31 cellular contexts compared by ENCODE assay signal in the genomic region with DNA sequence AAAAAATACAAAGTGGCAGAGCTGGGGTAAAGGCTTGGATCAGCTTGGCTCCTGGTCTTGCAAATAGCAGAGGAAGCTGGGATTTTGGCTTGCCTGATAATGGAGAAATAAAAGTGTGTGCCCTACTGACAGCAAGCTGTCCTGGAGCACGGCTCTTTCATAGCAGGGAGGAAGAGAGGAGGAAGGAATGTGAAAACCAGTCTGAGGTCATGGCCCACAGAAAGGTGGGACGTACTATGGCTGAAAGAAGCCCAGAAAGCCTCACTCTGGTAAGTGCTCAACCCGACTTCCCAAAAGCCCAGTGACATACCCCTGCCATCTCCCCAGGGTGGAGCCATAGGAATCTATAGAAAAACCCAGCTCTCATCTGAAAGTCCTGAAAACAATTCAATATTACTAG.
DNase-seq lines count a peak whose midpoint lies in the region; ATAC-seq, FAIRE-seq and TF ChIP-seq lines count a peak whose summit lies in the region.
"Had no signal": no experiment of that assay in that cellular context is flagged by ENCODE, and none has a peak within 500 bp of the region (broad histone marks: within the 10 kb centered on the region; RNA-seq: fewer than 3 reads in every experiment).

No MANE protein-coding gene starts in this region.

- no peak for TF ChIP-seq CTCF in nephron progenitor cell (IDR thresholded peaks at IDR 0.05)

- H3K9me3 ChIP-seq in SJCRH30 (replicated peaks), result no peaks in the 10 kb centered on the region
- H3K9me3 ChIP-seq: heart right ventricle, lower lobe of right lung, mucosa of descending colon, right lobe of liver, tibial artery had no signal

- peaks cover 9% of the 10 kb centered on the region; the same call in 1 of the 2 replicates for H3K4me1 ChIP-seq in SJCRH30
- H3K4me1 ChIP-seq: right lobe of liver had no signal

- no peaks in the 10 kb centered on the region for H3K36me3 ChIP-seq in SJCRH30
- H3K36me3 ChIP-seq: heart right ventricle, lower lobe of right lung, right lobe of liver, tibial artery had no signal

- FAIRE-seq in RCC 7860 (lab: Jason Lieb, UNC), result no peak
- FAIRE-seq: TTC549 had no signal

- H3K27me3 ChIP-seq in SJCRH30, result peaks cover 7% of the 10 kb centered on the region
- H3K27me3 ChIP-seq: foreskin keratinocyte, heart right ventricle, right lobe of liver, tibial artery had no signal

- peaks cover 4% of the 10 kb centered on the region for H3K27me3 Mint-ChIP-seq in nephron progenitor cell (ENCODE audit: low read depth, poor library complexity)
- peaks cover 3% of the 10 kb centered on the region for H3K27me3 Mint-ChIP-seq in activated T-helper 1 cell treated with anti-CD3 and anti-CD28 coated beads, Interleukin-12 subunit alpha, Interleukin-12 subunit beta, Interleukin-2, Interleukin-4 antibody, amounts not matched to agents 30 ng/mL and 10 ng/mL and 1 ng/mL, durations not matched to agents 14 hours and 24 hours and 36 hours (ENCODE audit: insufficient read depth)
- H3K27me3 Mint-ChIP-seq: activated naive CD8-positive, alpha-beta T cell treated with anti-CD3 and anti-CD28 coated beads, Interleukin-2, amount 50 U/mL, for 24 hours; IgD-negative memory B cell had no signal

- H3K4me1 Mint-ChIP-seq in nephron progenitor cell, result peaks cover 9% of the 10 kb centered on the region
- no peaks in the 10 kb centered on the region for H3K4me1 Mint-ChIP-seq in activated T-helper 1 cell treated with anti-CD3 and anti-CD28 coated beads, Interleukin-12 subunit alpha, Interleukin-12 subunit beta, Interleukin-2, Interleukin-4 antibody, amounts not matched to agents 30 ng/mL and 10 ng/mL and 1 ng/mL, durations not matched to agents 14 hours and 24 hours and 36 hours (ENCODE audit: low read depth)
- H3K4me1 Mint-ChIP-seq: activated CD8-positive, alpha-beta memory T cell treated with anti-CD3 and anti-CD28 coated beads, Interleukin-2, amount 10 ng/mL, durations not matched to agents 7 days and 5 days; activated naive CD8-positive, alpha-beta T cell treated with anti-CD3 and anti-CD28 coated beads, Interleukin-2, amount 50 U/mL, for 24 hours; IgD-negative memory B cell had no signal

- no peaks in the 10 kb centered on the region for H3K36me3 Mint-ChIP-seq in nephron progenitor cell (ENCODE audit: low read depth)
- H3K36me3 Mint-ChIP-seq in activated T-helper 1 cell treated with anti-CD3 and anti-CD28 coated beads, Interleukin-12 subunit alpha, Interleukin-12 subunit beta, Interleukin-2, Interleukin-4 antibody, amounts not matched to agents 30 ng/mL and 10 ng/mL and 1 ng/mL, durations not matched to agents 14 hours and 24 hours and 36 hours (ENCODE audit: low read depth), result no peaks in the 10 kb centered on the region
- H3K36me3 Mint-ChIP-seq: activated CD8-positive, alpha-beta memory T cell treated with anti-CD3 and anti-CD28 coated beads, Interleukin-2, amount 10 ng/mL, durations not matched to agents 7 days and 5 days; IgD-negative memory B cell had no signal

- ATAC-seq in HG02885 (IDR thresholded peaks at IDR 0.05; ENCODE audit: poor library complexity, unreplicated experiment), result no peak
- ATAC-seq: activated CD8-positive, alpha-beta memory T cell treated with anti-CD3 and anti-CD28 coated beads, Interleukin-2, amount 10 ng/mL, durations not matched to agents 7 days and 5 days; activated naive CD8-positive, alpha-beta T cell treated with anti-CD3 and anti-CD28 coated beads, Interleukin-2, amount 50 U/mL, for 24 hours; activated T-cell treated with anti-CD3 and anti-CD28 coated beads, Interleukin-2, amount 50 U/mL, for 4 hours; esophagus mucosa; foreskin keratinocyte; heart right ventricle; lower lobe of right lung; mucosa of descending colon; right lobe of liver had no signal

- intact Hi-C loops in activated T-helper 1 cell treated with anti-CD3 and anti-CD28 coated beads, Interleukin-12 subunit alpha, Interleukin-12 subunit beta, Interleukin-2, Interleukin-4 antibody, amounts not matched to agents 30 ng/mL and 10 ng/mL and 1 ng/mL, durations not matched to agents 14 hours and 24 hours and 36 hours (cut with micrococcal nuclease), result no loop called here

- peak in 1 of 2 experiments; percentile 17 for DNase-seq in SJCRH30
- peak; percentile 33 for DNase-seq in fibroblast of peridontal ligament (ENCODE audit: extremely low read depth)
- DNase-seq in nephron progenitor cell, result no peak
- no peak for DNase-seq in RCC 7860 (ENCODE audit: low spot score)
- DNase-seq in cerebellar nuclear complex (lab: John Stamatoyannopoulos, UW), result no peak
- no peak for DNase-seq in activated T-helper 1 cell treated with anti-CD3 and anti-CD28 coated beads, Interleukin-12 subunit alpha, Interleukin-12 subunit beta, Interleukin-2, Interleukin-4 antibody, amounts not matched to agents 30 ng/mL and 10 ng/mL and 1 ng/mL, durations not matched to agents 14 hours and 24 hours and 36 hours (ENCODE audit: low spot score)
- DNase-seq: activated CD8-positive, alpha-beta memory T cell treated with anti-CD3 and anti-CD28 coated beads, Interleukin-2, amount 10 ng/mL, durations not matched to agents 7 days and 5 days; activated naive CD4-positive, alpha-beta T cell; activated naive CD8-positive, alpha-beta T cell treated with anti-CD3 and anti-CD28 coated beads, Interleukin-2, amount 50 U/mL, for 24 hours; activated T-cell treated with anti-CD3 and anti-CD28 coated beads, Interleukin-2, amount 50 U/mL, for 4 hours; central memory CD4-positive, alpha-beta T cell; dermis blood vessel endothelial cell; DMS79 treated with DMSO at 0.1 percent for 48 hours; endodermal cell; foreskin keratinocyte; heart right ventricle; kidney glomerular epithelial cell; lower lobe of right lung; mucosa of descending colon; NCI-H1092 treated with DMSO at 0.1 percent for 48 hours; NCI-H187; NCI-H2171; NCI-H510A; right lobe of liver; stimulated activated CD4-positive, alpha-beta T cell treated with anti-CD3 and anti-CD28 coated beads, Interleukin-4, amount 100 ng/mL, for 24 hours; tibial artery had no signal

- H3K4me3 Mint-ChIP-seq in nephron progenitor cell, result no peak overlapping the region
- no peak overlapping the region for H3K4me3 Mint-ChIP-seq in activated T-helper 1 cell treated with anti-CD3 and anti-CD28 coated beads, Interleukin-12 subunit alpha, Interleukin-12 subunit beta, Interleukin-2, Interleukin-4 antibody, amounts not matched to agents 30 ng/mL and 10 ng/mL and 1 ng/mL, durations not matched to agents 14 hours and 24 hours and 36 hours
- H3K4me3 Mint-ChIP-seq: activated CD8-positive, alpha-beta memory T cell treated with anti-CD3 and anti-CD28 coated beads, Interleukin-2, amount 10 ng/mL, durations not matched to agents 7 days and 5 days; activated naive CD8-positive, alpha-beta T cell treated with anti-CD3 and anti-CD28 coated beads, Interleukin-2, amount 50 U/mL, for 24 hours; activated T-cell treated with anti-CD3 and anti-CD28 coated beads, Interleukin-2, amount 50 U/mL, for 4 hours; endodermal cell; IgD-negative memory B cell had no signal

- H3K9me3 Mint-ChIP-seq in nephron progenitor cell, result no peaks in the 10 kb centered on the region
- no peaks in the 10 kb centered on the region for H3K9me3 Mint-ChIP-seq in activated T-helper 1 cell treated with anti-CD3 and anti-CD28 coated beads, Interleukin-12 subunit alpha, Interleukin-12 subunit beta, Interleukin-2, Interleukin-4 antibody, amounts not matched to agents 30 ng/mL and 10 ng/mL and 1 ng/mL, durations not matched to agents 14 hours and 24 hours and 36 hours
- H3K9me3 Mint-ChIP-seq: activated naive CD8-positive, alpha-beta T cell treated with anti-CD3 and anti-CD28 coated beads, Interleukin-2, amount 50 U/mL, for 24 hours; activated T-cell treated with anti-CD3 and anti-CD28 coated beads, Interleukin-2, amount 50 U/mL, for 4 hours; endodermal cell; IgD-negative memory B cell had no signal

- H3K4me3 ChIP-seq in SJCRH30, result 0 out of 2 replicates have a peak overlapping the region, but pooled peaks have one; percentile 15
- H3K4me3 ChIP-seq: heart right ventricle, lower lobe of right lung, mucosa of descending colon, right lobe of liver, tibial artery had no signal

- no peak overlapping the region for H3K27ac ChIP-seq in SJCRH30
- H3K27ac ChIP-seq: foreskin keratinocyte, heart right ventricle, lower lobe of right lung, right lobe of liver, RWPE1, tibial artery had no signal

- peak overlapping the region; percentile 61 for H3K27ac Mint-ChIP-seq in nephron progenitor cell
- H3K27ac Mint-ChIP-seq in activated T-helper 1 cell treated with anti-CD3 and anti-CD28 coated beads, Interleukin-12 subunit alpha, Interleukin-12 subunit beta, Interleukin-2, Interleukin-4 antibody, amounts not matched to agents 30 ng/mL and 10 ng/mL and 1 ng/mL, durations not matched to agents 14 hours and 24 hours and 36 hours, result no peak overlapping the region
- H3K27ac Mint-ChIP-seq: activated CD8-positive, alpha-beta memory T cell treated with anti-CD3 and anti-CD28 coated beads, Interleukin-2, amount 10 ng/mL, durations not matched to agents 7 days and 5 days; activated naive CD8-positive, alpha-beta T cell treated with anti-CD3 and anti-CD28 coated beads, Interleukin-2, amount 50 U/mL, for 24 hours; endodermal cell had no signal
